Comparison of ENCODE assay signal across 10 cellular contexts in the genomic region with DNA sequence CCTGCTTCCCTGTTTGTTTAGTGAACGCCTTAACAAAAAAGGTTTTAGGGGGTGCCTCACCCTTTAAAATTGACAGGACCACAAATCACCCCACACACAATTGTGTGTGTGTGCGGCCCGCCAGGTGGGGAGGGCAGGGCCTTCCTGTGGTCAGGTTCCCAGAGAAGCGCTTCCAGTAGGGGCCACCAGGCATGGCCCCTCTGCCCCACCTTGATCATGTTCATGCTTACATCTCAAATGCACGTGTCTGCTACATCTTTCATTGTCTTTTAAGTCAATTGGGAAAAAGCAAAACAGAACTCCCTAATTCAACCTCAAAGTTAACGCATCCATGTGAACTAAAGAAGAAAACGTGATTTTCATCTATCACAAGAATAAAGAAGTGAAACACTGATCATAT.
A peak's percentile ranks its signal among the peaks of the same experiment; 100 is the strongest.
DNase-seq lines count a peak whose midpoint lies in the region; ATAC-seq, FAIRE-seq and TF ChIP-seq lines count a peak whose summit lies in the region.
"Had no signal": no experiment of that assay in that cellular context is flagged by ENCODE, and none has a peak within 500 bp of the region (broad histone marks: within the 10 kb centered on the region; RNA-seq: fewer than 3 reads in every experiment).

No MANE protein-coding gene starts in this region.

- FAIRE-seq in GM12878 (lab: Jason Lieb, UNC), result no peak

- in situ Hi-C loops in GM12878 (cut with MboI), result loop anchor here (25.0 kb wide), 1 partner anchor 1335 kb away; a partner anchor contains a TSS
- in situ Hi-C loops in GM13976 (cut with MboI; ENCODE audit: low sequenced_read_pairs, unreplicated experiment), result no loop called here

- peak overlapping the region; percentile 45 for H3K9ac ChIP-seq in GM12878 (ENCODE audit: control insufficient read depth, insufficient read depth, low read length)

- peak overlapping the region; percentile 40; the same call in 1 of the 2 replicates for H2AFZ ChIP-seq in GM12878 (ENCODE audit: control insufficient read depth, low read depth, low read length)

- H3K4me3 ChIP-seq in GM12878, result peak overlapping the region; percentile 4; the same call in 1 of the 2 replicates
- H3K4me3 ChIP-seq: psoas muscle had no signal

- peaks cover 40% of the 10 kb centered on the region for H3K4me1 ChIP-seq in GM12878 (ENCODE audit: control insufficient read depth, insufficient read depth, low read length)
- H3K4me1 ChIP-seq: psoas muscle had no signal

- H3K4me2 ChIP-seq in GM12878 (ENCODE audit: control insufficient read depth, insufficient read depth), result peak overlapping the region; percentile 61

- DNase-seq in GM12878 (ENCODE audit: low read depth, low spot score), result no peak
- DNase-seq in GM13976 (ENCODE audit: low spot score), result no peak
- DNase-seq in cardiac septum (ENCODE audit: low spot score), result no peak
- no peak for DNase-seq in NCI-H1417 (lab: John Stamatoyannopoulos, UW)
- DNase-seq in activated gamma-delta T cell treated with Interleukin-2 at 50 U/mL for 16 hours, result no peak
- DNase-seq: left cardiac atrium, psoas muscle had no signal

- H3K27me3 ChIP-seq in GM12878 (replicated peaks in 1 of 2; ENCODE audit: control insufficient read depth in 2 of 2, insufficient read depth in 2 of 2, low read length in 1 of 2), result no peaks in the 10 kb centered on the region

- peak; percentile 23 for ATAC-seq in GM18511 (IDR thresholded peaks at IDR 0.05; ENCODE audit: unreplicated experiment)
- peak; percentile 8 for ATAC-seq in GM19468 (IDR thresholded peaks at IDR 0.05; ENCODE audit: extremely low read depth, unreplicated experiment)
- peak; percentile 28 for ATAC-seq in HG03280 (IDR thresholded peaks at IDR 0.05; ENCODE audit: unreplicated experiment)
- peak; percentile 57 for ATAC-seq in GM12878
- ATAC-seq: psoas muscle had no signal

- no peaks in the 10 kb centered on the region for H4K20me1 ChIP-seq in GM12878 (ENCODE audit: control insufficient read depth, insufficient read depth)

- RAD21 ChIA-PET in GM12878 (lab: Charles Lee; ENCODE audit: unreplicated experiment), result no interaction called here

- peaks cover 3% of the 10 kb centered on the region; the same call in 2 of the 3 replicates for H3K9me3 ChIP-seq in GM12878 (replicated peaks; ENCODE audit: control insufficient read depth, insufficient read depth, low read length)
- H3K9me3 ChIP-seq: psoas muscle had no signal

- WGBS in GM12878 (ENCODE audit: insufficient coverage, insufficient replicate concordance, low lambda C conversion rate, missing lambda C conversion rate), result 0% methylated on average over 7 of the region's 7 CpGs

- H3K79me2 ChIP-seq in GM12878 (ENCODE audit: control insufficient read depth, insufficient read depth, low read length), result no peaks in the 10 kb centered on the region

- no peak for TF ChIP-seq CTCF in GM12878 (IDR thresholded peaks at IDR 0.05 in 2 of 3, conservative IDR thresholded peaks at IDR 0.05 in 1 of 3; ENCODE audit: control insufficient read depth in 2 of 3, extremely low read depth in 1 of 3, insufficient read depth in 1 of 3, low read depth in 3 of 3, low read length in 3 of 3)
- no peak for TF ChIP-seq CTCF in GM13976 (IDR thresholded peaks at IDR 0.05; ENCODE audit: borderline replicate concordance, control extremely low read depth, extremely low read depth, insufficient read depth, missing control alignments)

- TF ChIP-seq POLR2A in GM12878 (IDR thresholded peaks at IDR 0.05; ENCODE audit: low read depth, low read length), result no peak

- no peak for TF ChIP-seq RAD21 in GM12878 (IDR thresholded peaks at IDR 0.05; ENCODE audit: insufficient read depth, low read depth, low read length)

- no peak; a peak in 1 of 4 replicates for TF ChIP-seq EP300 in GM12878 (IDR thresholded peaks at IDR 0.05; ENCODE audit: borderline replicate concordance in 1 of 2, control insufficient read depth in 1 of 2, low read depth in 2 of 2, low read length in 2 of 2)

- CTCF ChIA-PET in GM12878 (lab: Yijun Ruan, JAX), result interaction anchor here (1.2 kb wide), 1 partner anchor 11 kb away, joined by 3 read pairs; no protein-coding TSS in a partner anchor

- SMC1A ChIA-PET in GM12878 (lab: Charles Lee; ENCODE audit: uncharacterized antibody, unreplicated experiment), result no interaction called here

- no peaks in the 10 kb centered on the region for H3K36me3 ChIP-seq in GM12878 (ENCODE audit: control insufficient read depth in 2 of 2, insufficient read depth in 2 of 2, low read length in 1 of 2)

- BruUV-seq in GM12878 (replicated peaks; lab: Mats Ljungman, UMichigan), result no TSS peak

- peak overlapping the region; percentile 94 for H3K27ac ChIP-seq in GM12878 (ENCODE audit: control insufficient read depth, insufficient read depth)
- H3K27ac ChIP-seq: psoas muscle had no signal

- POLR2A ChIA-PET in GM12878 (lab: Charles Lee), result no interaction called here

- intact Hi-C loops in GM12878 (cut with micrococcal nuclease; ENCODE audit: unreplicated experiment) (loop anchor here (1.0 to 5.0 kb wide), 2 partner anchors 52 to 180 kb away; no protein-coding TSS in a partner anchor), cardiac septum (cut with DNase I) (no loop called here)

TF ChIP-seq in GM12878, 131 proteins besides CTCF, POLR2A, EP300 and RAD21 (continues in another document):
- TF ChIP-seq TARDBP (IDR thresholded peaks at IDR 0.05; ENCODE audit: borderline replicate concordance) (no peak), BHLHE40 (IDR thresholded peaks at IDR 0.05; ENCODE audit: borderline replicate concordance in 1 of 2, low read depth in 2 of 2, low read length in 1 of 2) (peak; percentile 82), KLF5 (IDR thresholded peaks at IDR 0.05; ENCODE audit: partially characterized antibody) (no peak), RUNX3 (IDR thresholded peaks at IDR 0.05; ENCODE audit: low read length) (peak; percentile 15; the same call in 1 of the 2 replicates), TCF12 (IDR thresholded peaks at IDR 0.05; ENCODE audit: low read depth, low read length) (0 out of 2 replicates have a peak, but pooled peaks have one; percentile 36), WRNIP1 (IDR thresholded peaks at IDR 0.05; ENCODE audit: borderline replicate concordance, low read depth, low read length) (no peak)
- TF ChIP-seq, protein P1, sequence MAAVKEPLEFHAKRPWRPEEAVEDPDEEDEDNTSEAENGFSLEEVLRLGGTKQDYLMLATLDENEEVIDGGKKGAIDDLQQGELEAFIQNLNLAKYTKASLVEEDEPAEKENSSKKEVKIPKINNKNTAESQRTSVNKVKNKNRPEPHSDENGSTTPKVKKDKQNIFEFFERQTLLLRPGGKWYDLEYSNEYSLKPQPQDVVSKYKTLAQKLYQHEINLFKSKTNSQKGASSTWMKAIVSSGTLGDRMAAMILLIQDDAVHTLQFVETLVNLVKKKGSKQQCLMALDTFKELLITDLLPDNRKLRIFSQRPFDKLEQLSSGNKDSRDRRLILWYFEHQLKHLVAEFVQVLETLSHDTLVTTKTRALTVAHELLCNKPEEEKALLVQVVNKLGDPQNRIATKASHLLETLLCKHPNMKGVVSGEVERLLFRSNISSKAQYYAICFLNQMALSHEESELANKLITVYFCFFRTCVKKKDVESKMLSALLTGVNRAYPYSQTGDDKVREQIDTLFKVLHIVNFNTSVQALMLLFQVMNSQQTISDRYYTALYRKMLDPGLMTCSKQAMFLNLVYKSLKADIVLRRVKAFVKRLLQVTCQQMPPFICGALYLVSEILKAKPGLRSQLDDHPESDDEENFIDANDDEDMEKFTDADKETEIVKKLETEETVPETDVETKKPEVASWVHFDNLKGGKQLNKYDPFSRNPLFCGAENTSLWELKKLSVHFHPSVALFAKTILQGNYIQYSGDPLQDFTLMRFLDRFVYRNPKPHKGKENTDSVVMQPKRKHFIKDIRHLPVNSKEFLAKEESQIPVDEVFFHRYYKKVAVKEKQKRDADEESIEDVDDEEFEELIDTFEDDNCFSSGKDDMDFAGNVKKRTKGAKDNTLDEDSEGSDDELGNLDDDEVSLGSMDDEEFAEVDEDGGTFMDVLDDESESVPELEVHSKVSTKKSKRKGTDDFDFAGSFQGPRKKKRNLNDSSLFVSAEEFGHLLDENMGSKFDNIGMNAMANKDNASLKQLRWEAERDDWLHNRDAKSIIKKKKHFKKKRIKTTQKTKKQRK (IDR thresholded peaks at IDR 0.05; ENCODE audit: low read depth, low read length), result no peak
- TF ChIP-seq, protein P2, sequence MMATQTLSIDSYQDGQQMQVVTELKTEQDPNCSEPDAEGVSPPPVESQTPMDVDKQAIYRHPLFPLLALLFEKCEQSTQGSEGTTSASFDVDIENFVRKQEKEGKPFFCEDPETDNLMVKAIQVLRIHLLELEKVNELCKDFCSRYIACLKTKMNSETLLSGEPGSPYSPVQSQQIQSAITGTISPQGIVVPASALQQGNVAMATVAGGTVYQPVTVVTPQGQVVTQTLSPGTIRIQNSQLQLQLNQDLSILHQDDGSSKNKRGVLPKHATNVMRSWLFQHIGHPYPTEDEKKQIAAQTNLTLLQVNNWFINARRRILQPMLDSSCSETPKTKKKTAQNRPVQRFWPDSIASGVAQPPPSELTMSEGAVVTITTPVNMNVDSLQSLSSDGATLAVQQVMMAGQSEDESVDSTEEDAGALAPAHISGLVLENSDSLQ (IDR thresholded peaks at IDR 0.05), result peak; percentile 11; the same call in 1 of the 2 replicates
